1 cellular context compared by ENCODE assay signal in the genomic region with DNA sequence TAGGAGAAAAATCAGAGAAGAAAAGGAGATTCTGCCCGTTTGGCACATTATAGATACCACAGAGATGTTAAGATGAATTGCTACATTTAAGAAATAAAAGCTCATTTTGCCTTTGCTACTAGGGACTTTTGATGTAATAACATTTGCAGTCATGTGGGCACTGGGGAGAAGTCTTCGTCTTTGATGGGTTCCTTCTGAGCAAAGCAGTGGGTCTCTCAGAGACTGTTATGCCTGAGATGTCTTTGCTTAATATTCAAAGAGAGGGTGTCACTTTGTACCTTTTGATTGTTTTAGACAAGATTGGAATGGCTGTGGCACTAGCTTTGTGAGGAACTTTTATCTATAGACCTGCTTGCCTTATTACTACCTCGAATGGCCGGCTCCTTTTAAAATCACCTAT.
TF ChIP-seq lines count a peak whose summit lies in the region.

No MANE protein-coding gene starts in this region.

TF ChIP-seq in IMR-90, 13 proteins besides CTCF, POLR2A, EP300 and RAD21:
- TF ChIP-seq CEBPB (IDR thresholded peaks at IDR 0.05; ENCODE audit: low read depth, low read length), result no peak
- TF ChIP-seq SMC3 (IDR thresholded peaks at IDR 0.05; ENCODE audit: low read depth, low read length), result no peak
- no peak for TF ChIP-seq MAZ (IDR thresholded peaks at IDR 0.05; ENCODE audit: borderline replicate concordance, low read depth, low read length)
- TF ChIP-seq, protein P1, sequence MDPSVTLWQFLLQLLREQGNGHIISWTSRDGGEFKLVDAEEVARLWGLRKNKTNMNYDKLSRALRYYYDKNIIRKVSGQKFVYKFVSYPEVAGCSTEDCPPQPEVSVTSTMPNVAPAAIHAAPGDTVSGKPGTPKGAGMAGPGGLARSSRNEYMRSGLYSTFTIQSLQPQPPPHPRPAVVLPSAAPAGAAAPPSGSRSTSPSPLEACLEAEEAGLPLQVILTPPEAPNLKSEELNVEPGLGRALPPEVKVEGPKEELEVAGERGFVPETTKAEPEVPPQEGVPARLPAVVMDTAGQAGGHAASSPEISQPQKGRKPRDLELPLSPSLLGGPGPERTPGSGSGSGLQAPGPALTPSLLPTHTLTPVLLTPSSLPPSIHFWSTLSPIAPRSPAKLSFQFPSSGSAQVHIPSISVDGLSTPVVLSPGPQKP (IDR thresholded peaks at IDR 0.05; ENCODE audit: borderline replicate concordance, low read depth, low read length), result no peak
- TF ChIP-seq CHD1 (IDR thresholded peaks at IDR 0.05; ENCODE audit: low read depth, low read length), result no peak
- TF ChIP-seq USF2 (IDR thresholded peaks at IDR 0.05; ENCODE audit: low read depth, low read length), result no peak
